8 cellular contexts compared by ENCODE assay signal in genomic region chr3:122458992-122459391, GRCh38. TPM values are rescaled to one million over a fixed set of nuclear protein-coding genes. Genes with fewer than 3 reads are reported as not detected.
DNase-seq lines count a peak whose midpoint lies in the region; ATAC-seq and TF ChIP-seq lines count a peak whose summit lies in the region.

No MANE protein-coding gene starts in this region.

- H3K27ac Mint-ChIP-seq in CD8-positive, alpha-beta T cell = no peak overlapping the region
- peak overlapping the region in 2 of 8 donors; percentile 10 to 26 for H3K27ac Mint-ChIP-seq in CD8-positive, alpha-beta memory T cell

- H2BK5ac ChIP-seq in mesendoderm (ENCODE audit: low read length) = no peak overlapping the region

- H3K36me3 Mint-ChIP-seq in CD8-positive, alpha-beta T cell = peaks cover 83% of the 10 kb centered on the region
- H3K36me3 Mint-ChIP-seq in CD8-positive, alpha-beta memory T cell = peaks cover 4 to 85% (median 28%) of the 10 kb centered on the region in 3 donors

- peaks cover 26% of the 10 kb centered on the region for H3K36me3 ChIP-seq in CD8-positive, alpha-beta T cell (ENCODE audit: insufficient read depth, low read length)
- no peaks in the 10 kb centered on the region for H3K36me3 ChIP-seq in mesendoderm (ENCODE audit: control insufficient read depth, insufficient read depth, low read length)
- H3K36me3 ChIP-seq in CD8-positive, alpha-beta memory T cell (ENCODE audit: insufficient read depth, low read length) = peaks cover 29% of the 10 kb centered on the region

- ATAC-seq in CD8-positive, alpha-beta T cell = no peak
- ATAC-seq in HG03354 (IDR thresholded peaks at IDR 0.05; ENCODE audit: poor library complexity, severe bottlenecking, unreplicated experiment) = no peak

- H4K5ac ChIP-seq in mesendoderm (ENCODE audit: low read length) = no peak overlapping the region

- H2AK5ac ChIP-seq in mesendoderm (ENCODE audit: low read length) = no peak overlapping the region

- POLR2A ChIA-PET in CD8-positive, alpha-beta T cell (lab: Charles Lee) = no interaction called here
- POLR2A ChIA-PET in CD8-positive, alpha-beta memory T cell (lab: Charles Lee) = interaction anchor here (0.5 kb wide), 1 partner anchor 726 kb away, joined by 4 read pairs; no protein-coding TSS in a partner anchor

- H3K4me1 ChIP-seq in CD8-positive, alpha-beta T cell (ENCODE audit: insufficient read depth, low read length) = no peaks in the 10 kb centered on the region
- H3K4me1 ChIP-seq in mesendoderm (ENCODE audit: control insufficient read depth, low read depth, low read length) = no peaks in the 10 kb centered on the region
- no peaks in the 10 kb centered on the region for H3K4me1 ChIP-seq in CD8-positive, alpha-beta memory T cell (ENCODE audit: insufficient read depth, low read length)

- no peaks in the 10 kb centered on the region for H3K79me2 ChIP-seq in mesendoderm (ENCODE audit: control insufficient read depth, insufficient read depth, low read length)

- H3K4me2 ChIP-seq in mesendoderm (ENCODE audit: low read length) = no peak overlapping the region

- H2BK120ac ChIP-seq in mesendoderm (ENCODE audit: low read depth, low read length) = no peak overlapping the region

- H3K27me3 Mint-ChIP-seq in CD8-positive, alpha-beta T cell (ENCODE audit: low read depth) = no peaks in the 10 kb centered on the region
- no peaks in the 10 kb centered on the region for H3K27me3 Mint-ChIP-seq in CD8-positive, alpha-beta memory T cell

- H3K4me1 Mint-ChIP-seq in CD8-positive, alpha-beta T cell (ENCODE audit: low read depth) = peaks cover 6% of the 10 kb centered on the region
- peaks cover 0 to 12% (median 0%) of the 10 kb centered on the region in 3 donors for H3K4me1 Mint-ChIP-seq in CD8-positive, alpha-beta memory T cell

- TF ChIP-seq CTCF in CD8-positive, alpha-beta T cell (IDR thresholded peaks at IDR 0.05) = peak; percentile 15
- TF ChIP-seq CTCF in astrocyte of the spinal cord (IDR thresholded peaks at IDR 0.05; ENCODE audit: low read depth, low read length) = peak; percentile 42

- no peak overlapping the region for H3K4me3 Mint-ChIP-seq in CD8-positive, alpha-beta T cell
- H3K4me3 Mint-ChIP-seq in CD8-positive, alpha-beta memory T cell = no peak overlapping the region

- no peaks in the 10 kb centered on the region for H3K79me1 ChIP-seq in mesendoderm (ENCODE audit: low read length)

- H3K9me3 Mint-ChIP-seq in CD8-positive, alpha-beta T cell = no peaks in the 10 kb centered on the region
- H3K9me3 Mint-ChIP-seq in CD8-positive, alpha-beta memory T cell = no peaks in the 10 kb centered on the region

- no peak overlapping the region for H3K4ac ChIP-seq in mesendoderm (ENCODE audit: low read depth, low read length)

- no peak for DNase-seq in CD8-positive, alpha-beta T cell
- peak; percentile 9 for DNase-seq in HPDE6-E6E7 (ENCODE audit: extremely low spot score)
- DNase-seq in astrocyte of the spinal cord (ENCODE audit: low read depth, low spot score) = peak; percentile 72
- peak; percentile 44 for DNase-seq in mesendoderm
- no peak for DNase-seq in GOT3 (lab: John Stamatoyannopoulos, UW)
- no peak for DNase-seq in activated CD8-positive, alpha-beta memory T cell treated with anti-CD3 and anti-CD28 coated beads for 24 hours
- no peak for DNase-seq in CD8-positive, alpha-beta memory T cell

- H3K4me3 ChIP-seq in CD8-positive, alpha-beta T cell (ENCODE audit: low read depth, low read length) = no peak overlapping the region
- H3K4me3 ChIP-seq in astrocyte of the spinal cord (ENCODE audit: low read depth, low read length) (no peak overlapping the region), mesendoderm (ENCODE audit: low read length) (no peak overlapping the region)
- H3K4me3 ChIP-seq in CD8-positive, alpha-beta memory T cell (ENCODE audit: low read length) = no peak overlapping the region

- H3K56ac ChIP-seq in mesendoderm (ENCODE audit: low read length) = no peak overlapping the region

- H2BK15ac ChIP-seq in mesendoderm (replicated peaks; ENCODE audit: low read depth) = no peak overlapping the region

- H3K23ac ChIP-seq in mesendoderm (ENCODE audit: low read length) = no peak overlapping the region

- H3K18ac ChIP-seq in mesendoderm (ENCODE audit: low read length) = no peak overlapping the region

- WGBS in mesendoderm (ENCODE audit: extremely low coverage, insufficient coverage, low lambda C conversion rate) = no CpG with 5 or more reads among the region's 4 CpGs

- no peaks in the 10 kb centered on the region for H3K9me3 ChIP-seq in CD8-positive, alpha-beta T cell (ENCODE audit: low read length)
- H3K9me3 ChIP-seq in CD8-positive, alpha-beta memory T cell (ENCODE audit: low read length) = no peaks in the 10 kb centered on the region

- intact Hi-C loops in CD8-positive, alpha-beta T cell (cut with DNase I, micrococcal nuclease) = loop anchor here in 1 of 2 experiments (5.0 kb wide), 1 partner anchor 218 kb away; no protein-coding TSS in a partner anchor

- in situ Hi-C loops in astrocyte of the spinal cord (cut with HindIII; ENCODE audit: low sequenced_read_pairs) = no loop called here

- no peak overlapping the region for H3K27ac ChIP-seq in CD8-positive, alpha-beta T cell (ENCODE audit: low read depth, low read length)
- H3K27ac ChIP-seq in mesendoderm (ENCODE audit: low read depth, low read length) = no peak overlapping the region
- H3K27ac ChIP-seq in CD8-positive, alpha-beta memory T cell (ENCODE audit: low read depth, low read length) = no peak overlapping the region

- no peak overlapping the region for H4K8ac ChIP-seq in mesendoderm (ENCODE audit: low read depth, low read length)

- H3K27me3 ChIP-seq in CD8-positive, alpha-beta T cell (ENCODE audit: insufficient read depth, low read length) = no peaks in the 10 kb centered on the region
- H3K27me3 ChIP-seq in mesendoderm (ENCODE audit: insufficient read depth, low read length, poor library complexity) = no peaks in the 10 kb centered on the region
- H3K27me3 ChIP-seq in CD8-positive, alpha-beta memory T cell (ENCODE audit: insufficient read depth, low read length, poor library complexity, severe bottlenecking) = no peaks in the 10 kb centered on the region

- H3K9ac ChIP-seq in mesendoderm (ENCODE audit: low read length) = no peak overlapping the region

- CTCF ChIA-PET in CD8-positive, alpha-beta T cell (lab: Charles Lee) = interaction anchor here (4.0 kb wide), 1 partner anchor 220 kb away, joined by 14 read pairs; no protein-coding TSS in a partner anchor
- CTCF ChIA-PET in CD8-positive, alpha-beta memory T cell (lab: Charles Lee) = interaction anchor here (1.3 kb wide), 1 partner anchor 43 kb away, joined by 4 read pairs; the partner anchor contains the start of gene WDR5B

RNA-seq across cellular contexts. Expression of gene WDR5B, which starts 43.1 kb away (rescaled TPM):
- 1 to 10 TPM; 1.9 to 2.7 TPM for total RNA-seq in CD8-positive, alpha-beta T cell
- 1.8 TPM for polyA plus RNA-seq in mesendoderm (2013, experiment 1 of 2)
- 1.9 TPM for polyA plus RNA-seq in mesendoderm (2013, experiment 2 of 2)
- total RNA-seq in CD8-positive, alpha-beta memory T cell = 1 to 10 TPM; 4.6 to 4.8 TPM
- 1.6 TPM for polyA plus RNA-seq in CD8-positive, alpha-beta memory T cell

RNA-seq across cellular contexts. Expression of gene KPNA1, which starts 55.7 kb away (rescaled TPM):
- total RNA-seq in CD8-positive, alpha-beta T cell = 10 to 100 TPM; 39.3 to 45.0 TPM
- polyA plus RNA-seq in mesendoderm (2013, experiment 1 of 2) = 41.4 TPM
- polyA plus RNA-seq in mesendoderm (2013, experiment 2 of 2) = 41.0 TPM
- total RNA-seq in CD8-positive, alpha-beta memory T cell = 10 to 100 TPM; 58.6 to 60.4 TPM
- 49.1 TPM for polyA plus RNA-seq in CD8-positive, alpha-beta memory T cell

Comparison
In these comparisons a context has a peak if more than half of its experiments do, and no peak if none do; other contexts are left out.
1. DNase-seq: peak in HPDE6-E6E7 (single experiment), astrocyte of the spinal cord (single experiment) and mesendoderm (single experiment); none in CD8-positive, alpha-beta T cell (0 of 7), GOT3 (single experiment), activated CD8-positive, alpha-beta memory T cell treated with anti-CD3 and anti-CD28 coated beads for 24 hours (single experiment) and CD8-positive, alpha-beta memory T cell (0 of 5).